ENCODE assay signal across 16 cellular contexts in the genomic region with DNA sequence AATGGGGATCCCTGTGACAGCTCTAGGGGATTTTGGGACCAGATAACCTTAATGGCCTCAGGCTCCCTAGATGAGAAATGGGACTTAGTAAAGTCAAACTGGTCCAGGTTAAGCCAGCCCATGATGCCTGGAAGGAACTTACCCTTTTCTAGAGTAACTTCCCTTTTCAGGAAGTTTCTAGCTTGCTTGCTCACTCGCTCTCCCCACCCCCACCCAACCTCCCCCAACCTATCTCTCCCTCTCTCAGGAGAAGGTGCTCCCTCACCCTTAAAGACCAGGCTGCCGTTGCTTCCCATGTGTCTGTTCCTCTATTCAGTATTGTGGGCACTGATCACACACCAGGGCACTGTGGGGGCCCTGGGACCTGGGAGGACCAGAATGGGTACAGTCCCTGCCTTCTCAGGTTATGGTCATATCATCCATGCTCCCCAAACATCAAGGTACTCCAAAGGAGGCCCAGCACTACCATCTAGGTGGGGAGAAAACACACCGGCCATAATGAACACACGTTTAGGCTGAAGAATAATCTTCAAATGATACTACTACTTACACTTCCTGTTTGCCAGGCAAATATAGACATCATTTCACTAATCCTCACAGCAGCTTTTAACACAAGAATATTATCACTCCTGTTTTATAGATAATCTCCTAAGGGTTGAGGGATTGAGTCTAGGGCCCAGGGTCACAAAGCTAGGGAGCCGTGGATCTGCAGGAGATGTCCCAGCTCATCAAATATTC. TPM values are rescaled to one million over a fixed set of nuclear protein-coding genes. Genes with fewer than 3 reads are reported as not detected.
DNase-seq lines count a peak whose midpoint lies in the region; ATAC-seq, FAIRE-seq and TF ChIP-seq lines count a peak whose summit lies in the region.
"Had no signal": no experiment of that assay in that cellular context is flagged by ENCODE, and none has a peak within 500 bp of the region (broad histone marks: within the 10 kb centered on the region; RNA-seq: fewer than 3 reads in every experiment).

No MANE protein-coding gene starts in this region.

- no peaks in the 10 kb centered on the region for H3K36me3 Mint-ChIP-seq in stimulated activated naive CD8-positive, alpha-beta T cell treated with anti-CD3 and anti-CD28 coated beads, Interleukin-15, Interleukin-2, amounts not matched to agents 100 ng/mL and 50 ng/mL, for 24 hours (ENCODE audit: low read depth)

- H3K27me3 ChIP-seq in RWPE2 (ENCODE audit: insufficient read depth, poor library complexity, severe bottlenecking) (no peaks in the 10 kb centered on the region), mesenchymal stem cell (ENCODE audit: control insufficient read depth in 1 of 2, insufficient read depth in 1 of 2, low read length in 2 of 2) (no peaks in the 10 kb centered on the region), small intestine (ENCODE audit: control insufficient read depth in 2 of 2, insufficient read depth in 2 of 2, low read length in 2 of 2) (no peaks in the 10 kb centered on the region), aorta (ENCODE audit: control insufficient read depth in 1 of 2, insufficient read depth in 2 of 2, low read length in 1 of 2) (no peaks in the 10 kb centered on the region)
- H3K27me3 ChIP-seq: vagina had no signal

- H3K4ac ChIP-seq in mesenchymal stem cell (ENCODE audit: low read depth in 1 of 2, low read length in 2 of 2), result no peak overlapping the region

- no peak overlapping the region for H2BK120ac ChIP-seq in mesenchymal stem cell (ENCODE audit: low read depth, low read length)

- no peak overlapping the region for H3K14ac ChIP-seq in mesenchymal stem cell (ENCODE audit: low read length in 2 of 2)

- no peaks in the 10 kb centered on the region for H3K4me1 ChIP-seq in RWPE2 (ENCODE audit: insufficient read depth, poor library complexity, severe bottlenecking)
- peaks cover 22% of the 10 kb centered on the region for H3K4me1 ChIP-seq in mesenchymal stem cell (ENCODE audit: control insufficient read depth, insufficient read depth, low read depth, low read length)
- H3K4me1 ChIP-seq in small intestine (ENCODE audit: control insufficient read depth in 2 of 2, insufficient read depth in 1 of 2, low read depth in 1 of 2, low read length in 1 of 2), result no peaks in the 10 kb centered on the region
- no peaks in the 10 kb centered on the region for H3K4me1 ChIP-seq in aorta (ENCODE audit: control insufficient read depth in 1 of 2, insufficient read depth in 2 of 2, low read length in 2 of 2)
- H3K4me1 ChIP-seq: prostate gland had no signal

- H3K27me3 Mint-ChIP-seq in stimulated activated naive CD8-positive, alpha-beta T cell treated with anti-CD3 and anti-CD28 coated beads, Interleukin-15, Interleukin-2, amounts not matched to agents 100 ng/mL and 50 ng/mL, for 24 hours, result no peaks in the 10 kb centered on the region

- H3K4me3 ChIP-seq in RWPE2 (ENCODE audit: severe bottlenecking), result no peak overlapping the region
- no peak overlapping the region for H3K4me3 ChIP-seq in mesenchymal stem cell (ENCODE audit: insufficient read depth in 1 of 2, low read depth in 1 of 2, low read length in 2 of 2)
- no peak overlapping the region for H3K4me3 ChIP-seq in small intestine (ENCODE audit: low read depth in 1 of 2, low read length in 2 of 2)
- no peak overlapping the region for H3K4me3 ChIP-seq in aorta (ENCODE audit: low read length in 2 of 2)
- H3K4me3 ChIP-seq: prostate gland, vagina had no signal

- H3K23ac ChIP-seq in mesenchymal stem cell (ENCODE audit: low read length in 2 of 2), result no peak overlapping the region

- H3K27ac Mint-ChIP-seq in stimulated activated naive CD8-positive, alpha-beta T cell treated with anti-CD3 and anti-CD28 coated beads, Interleukin-15, Interleukin-2, amounts not matched to agents 100 ng/mL and 50 ng/mL, for 24 hours, result peak overlapping the region; percentile 16

- 84% methylated on average over 5 of the region's 5 CpGs for WGBS in mesenchymal stem cell
- WGBS in small intestine, 3 donors, result 72 to 81% (median 76%) methylated on average over 5 of the region's 5 CpGs
- WGBS in aorta, 2 donors, result 85 to 86% methylated on average over 5 of the region's 5 CpGs

- no peak for FAIRE-seq in small intestine (lab: Jason Lieb, UNC)

- no peak overlapping the region for H2AFZ ChIP-seq in mesenchymal stem cell (ENCODE audit: low read depth, low read length)

- CTCF ChIA-PET in HEK293T (lab: Yijun Ruan, JAX), result no interaction called here

- H2BK5ac ChIP-seq in mesenchymal stem cell (ENCODE audit: low read depth, low read length, poor library complexity, severe bottlenecking), result no peak overlapping the region

- intact Hi-C loops in aorta (cut with DNase I), result no loop called here

- no peak overlapping the region for H4K91ac ChIP-seq in mesenchymal stem cell (ENCODE audit: low read length)

- no peak for ATAC-seq in stimulated activated naive CD8-positive, alpha-beta T cell treated with anti-CD3 and anti-CD28 coated beads, Interleukin-15, Interleukin-2, amounts not matched to agents 100 U/mL and 50 U/mL, for 24 hours
- ATAC-seq in RWPE2 (ENCODE audit: low read depth) (no peak), aorta (ENCODE audit: low FRiP score) (no peak)

- no peak overlapping the region for H3K18ac ChIP-seq in mesenchymal stem cell (ENCODE audit: low read depth in 1 of 2, low read length in 2 of 2)

- no peak overlapping the region for H3K9ac ChIP-seq in mesenchymal stem cell (ENCODE audit: low read length)
- H3K9ac ChIP-seq: SK-N-SH had no signal

- no peak for TF ChIP-seq CTCF in RWPE2 (IDR thresholded peaks at IDR 0.05; ENCODE audit: poor library complexity, severe bottlenecking)

- peak overlapping the region; percentile 39 for H4K8ac ChIP-seq in mesenchymal stem cell (ENCODE audit: low read length)

- H2BK15ac ChIP-seq in mesenchymal stem cell (ENCODE audit: low read depth, poor library complexity, severe bottlenecking), result no peak overlapping the region

- POLR2A ChIA-PET in HEK293T (lab: Yijun Ruan, JAX), result interaction anchor here (0.6 kb wide), 1 partner anchor 18 kb away, joined by 3 read pairs; the partner anchor contains the start of gene KCNQ1OT1

- H3K9me3 ChIP-seq in RWPE2 (ENCODE audit: severe bottlenecking), result peaks cover 2% of the 10 kb centered on the region
- H3K9me3 ChIP-seq in mesenchymal stem cell (ENCODE audit: control insufficient read depth, low read length), result no peaks in the 10 kb centered on the region
- H3K9me3 ChIP-seq in small intestine (ENCODE audit: control insufficient read depth, low read depth), result no peaks in the 10 kb centered on the region
- no peaks in the 10 kb centered on the region for H3K9me3 ChIP-seq in aorta (ENCODE audit: control insufficient read depth, low read length)
- H3K9me3 ChIP-seq: prostate gland, SK-N-SH, vagina had no signal

- H3K27ac ChIP-seq in RWPE2 (ENCODE audit: poor library complexity, severe bottlenecking) (no peak overlapping the region), mesenchymal stem cell (ENCODE audit: low read length, poor library complexity, severe bottlenecking) (peak overlapping the region; percentile 27), small intestine (ENCODE audit: low read depth in 1 of 2, low read length in 1 of 2) (no peak overlapping the region), aorta (ENCODE audit: low read depth in 1 of 2, low read length in 2 of 2) (no peak overlapping the region)
- H3K27ac ChIP-seq: prostate gland, vagina had no signal

- no peak for DNase-seq in stimulated activated naive CD8-positive, alpha-beta T cell treated with anti-CD3 and anti-CD28 coated beads, Interleukin-15, Interleukin-2, amounts not matched to agents 100 U/mL and 50 U/mL, for 24 hours
- peak; percentile 11 for DNase-seq in RWPE2 (ENCODE audit: low spot score)
- DNase-seq in mesenchymal stem cell, result no peak
- no peak for DNase-seq in small intestine
- DNase-seq in HEK293T (ENCODE audit: extremely low spot score), result no peak
- no peak for DNase-seq in aorta
- DNase-seq in anterior cingulate cortex (lab: John Stamatoyannopoulos, UW), result no peak
- DNase-seq: ACHN; activated gamma-delta T cell; H7; NCI-H187 treated with DMSO at 0.1 percent for 48 hours; SK-N-SH; stimulated activated CD4-positive, alpha-beta T cell treated with anti-CD3 and anti-CD28 coated beads, Interleukin-12 subunit alpha, Interleukin-12 subunit beta, amount 100 ng/mL, for 4 hours had no signal

- H3K4me1 Mint-ChIP-seq in stimulated activated naive CD8-positive, alpha-beta T cell treated with anti-CD3 and anti-CD28 coated beads, Interleukin-15, Interleukin-2, amounts not matched to agents 100 ng/mL and 50 ng/mL, for 24 hours (ENCODE audit: low read depth), result peaks cover 5% of the 10 kb centered on the region

- H2BK12ac ChIP-seq in mesenchymal stem cell (ENCODE audit: low read length in 2 of 2), result no peak overlapping the region

- H2AK5ac ChIP-seq in mesenchymal stem cell (ENCODE audit: low read length, severe bottlenecking), result peak overlapping the region; percentile 53

- H3K36me3 ChIP-seq in RWPE2 (ENCODE audit: low read depth) (peaks cover 6% of the 10 kb centered on the region), mesenchymal stem cell (ENCODE audit: control insufficient read depth in 1 of 2, insufficient read depth in 2 of 2, low read depth in 1 of 2, low read length in 2 of 2) (peaks cover 14 to 17% of the 10 kb centered on the region in 2 experiments), small intestine (ENCODE audit: control insufficient read depth in 2 of 2, insufficient read depth in 2 of 2, low read length in 2 of 2) (no peaks in the 10 kb centered on the region), aorta (ENCODE audit: control insufficient read depth in 1 of 2, insufficient read depth in 2 of 2, low read length in 1 of 2) (no peaks in the 10 kb centered on the region)
- H3K36me3 ChIP-seq: prostate gland, vagina had no signal

- H3K9me3 Mint-ChIP-seq in stimulated activated naive CD8-positive, alpha-beta T cell treated with anti-CD3 and anti-CD28 coated beads, Interleukin-15, Interleukin-2, amounts not matched to agents 100 ng/mL and 50 ng/mL, for 24 hours, result no peaks in the 10 kb centered on the region

- H3K4me3 Mint-ChIP-seq in stimulated activated naive CD8-positive, alpha-beta T cell treated with anti-CD3 and anti-CD28 coated beads, Interleukin-15, Interleukin-2, amounts not matched to agents 100 ng/mL and 50 ng/mL, for 24 hours, result no peak overlapping the region

- peaks cover 3% of the 10 kb centered on the region for H3K79me1 ChIP-seq in mesenchymal stem cell (replicated peaks; ENCODE audit: low read length, poor library complexity, severe bottlenecking)

- H3K4me2 ChIP-seq in mesenchymal stem cell (ENCODE audit: low read length, poor library complexity, severe bottlenecking), result peak overlapping the region; percentile 37
- H3K4me2 ChIP-seq: SK-N-SH had no signal

TF ChIP-seq in HEK293T, 16 proteins besides CTCF, POLR2A, EP300 and RAD21 (continues in another document):
- TF ChIP-seq BHLHE40 (IDR thresholded peaks at IDR 0.05; ENCODE audit: borderline replicate concordance), result no peak
- no peak for TF ChIP-seq ZNF384 (IDR thresholded peaks at IDR 0.05)
- no peak for TF ChIP-seq LEF1 (IDR thresholded peaks at IDR 0.05; ENCODE audit: borderline replicate concordance)
- no peak for TF ChIP-seq HDGF (IDR thresholded peaks at IDR 0.05; ENCODE audit: borderline replicate concordance)
- no peak for TF ChIP-seq NFRKB (IDR thresholded peaks at IDR 0.05)
- TF ChIP-seq TARDBP (IDR thresholded peaks at IDR 0.05), result no peak

RNA-seq across cellular contexts. Expression of gene KCNQ1OT1, which starts 18.2 kb away (rescaled TPM):
- polyA plus RNA-seq in mesenchymal stem cell (2013, experiment 1 of 2), result 0.08 TPM
- polyA plus RNA-seq in mesenchymal stem cell (2013, experiment 2 of 2), result 0.05 TPM
- polyA plus RNA-seq in small intestine, result under 1 TPM; under 0.01 to 0.22 (median under 0.01) TPM
- 1 to 10 TPM; 2.3 to 5.4 TPM for total RNA-seq in aorta
- under 1 TPM; 0.08 to 0.13 TPM for polyA plus RNA-seq in aorta
